1 cellular context compared by ENCODE assay signal in genomic region chr1:47766832-47767740, GRCh38.
A peak's percentile ranks its signal among the peaks of the same experiment; 100 is the strongest.
TF ChIP-seq lines count a peak whose summit lies in the region.

No MANE protein-coding gene starts in this region.

TF ChIP-seq in HepG2, 621 proteins besides CTCF, POLR2A, EP300 and RAD21 (continued from another document and continues in another):
- no peak for TF ChIP-seq REST (IDR thresholded peaks at IDR 0.05; ENCODE audit: borderline replicate concordance in 1 of 2, low read depth in 1 of 2, low read length in 2 of 2)
- TF ChIP-seq ZFX (CRISPR knock-in tag; IDR thresholded peaks at IDR 0.05; ENCODE audit: low read depth), result peak; percentile 67; the same call in 1 of the 2 replicates
- no peak for TF ChIP-seq KIAA2018 (CRISPR knock-in tag; IDR thresholded peaks at IDR 0.05; ENCODE audit: borderline replicate concordance)
- 0 out of 2 replicates have a peak, but pooled peaks have one; percentile 14 for TF ChIP-seq ARID5B (CRISPR knock-in tag; IDR thresholded peaks at IDR 0.05)
- TF ChIP-seq SNAPC2 (CRISPR knock-in tag; IDR thresholded peaks at IDR 0.05), result no peak
- 0 out of 2 replicates have a peak, but pooled peaks have one; percentile 27 for TF ChIP-seq ZNF263 (CRISPR knock-in tag; IDR thresholded peaks at IDR 0.05)
- TF ChIP-seq IKZF1 (IDR thresholded peaks at IDR 0.05), result no peak
- no peak for TF ChIP-seq BORCS8-MEF2B (CRISPR knock-in tag; IDR thresholded peaks at IDR 0.05)
- no peak for TF ChIP-seq IRF1 (CRISPR knock-in tag; IDR thresholded peaks at IDR 0.05; ENCODE audit: low read depth)
- no peak for TF ChIP-seq TBX2 (CRISPR knock-in tag; IDR thresholded peaks at IDR 0.05; ENCODE audit: borderline replicate concordance)
- TF ChIP-seq RNF219 (CRISPR knock-in tag; IDR thresholded peaks at IDR 0.05), result no peak
- TF ChIP-seq ZHX1 (CRISPR knock-in tag; IDR thresholded peaks at IDR 0.05; ENCODE audit: low read depth), result no peak
- no peak for TF ChIP-seq ZHX2 (IDR thresholded peaks at IDR 0.05; ENCODE audit: low read depth)
- TF ChIP-seq ZHX2 (CRISPR knock-in tag; IDR thresholded peaks at IDR 0.05; ENCODE audit: borderline replicate concordance), result no peak
- TF ChIP-seq ZFP91 (CRISPR knock-in tag; IDR thresholded peaks at IDR 0.05; ENCODE audit: borderline replicate concordance), result peak; percentile 40; the same call in 1 of the 2 replicates
